ENCODE assay signal across 8 cellular contexts in the genomic region with DNA sequence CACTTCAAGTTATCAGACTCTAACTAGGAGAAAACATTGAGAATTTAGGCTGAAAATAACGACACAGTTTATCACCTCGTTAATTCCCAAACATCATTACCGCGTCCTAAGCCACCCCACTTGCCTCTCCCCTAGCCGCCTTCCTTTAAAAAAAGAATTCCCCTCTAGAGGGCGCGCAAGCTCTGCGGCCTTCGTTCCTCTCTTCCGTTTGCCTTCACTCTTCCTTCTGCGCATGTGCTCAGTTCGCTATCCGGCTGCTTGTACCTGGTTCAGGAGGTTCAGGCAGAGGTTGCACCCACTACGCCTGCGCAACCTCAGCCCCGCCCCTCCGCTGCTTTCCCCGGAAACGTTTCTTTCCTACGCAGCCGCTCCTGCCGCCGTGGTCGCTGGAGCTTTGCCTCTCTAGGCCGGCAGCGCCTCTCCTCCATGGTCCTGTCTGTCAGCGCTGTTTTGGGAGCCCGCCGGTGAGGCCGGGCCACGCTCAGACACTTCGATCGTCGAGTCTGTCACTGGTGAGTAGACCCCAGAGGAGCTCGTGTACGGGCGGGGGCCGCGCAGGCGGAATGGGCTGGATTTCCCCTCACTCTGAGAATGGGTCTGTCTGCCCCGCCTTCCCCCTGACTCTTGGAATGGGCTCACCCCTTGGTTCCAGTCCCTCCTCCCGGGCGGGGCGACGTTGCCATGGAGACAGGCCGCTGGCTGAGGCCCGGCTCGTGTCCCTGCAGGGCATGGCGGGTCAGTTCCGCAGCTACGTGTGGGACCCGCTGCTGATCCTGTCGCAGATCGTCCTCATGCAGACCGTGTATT. TPM values are rescaled to one million over a fixed set of nuclear protein-coding genes. Genes with fewer than 3 reads are reported as not detected.
DNase-seq lines count a peak whose midpoint lies in the region; ATAC-seq, FAIRE-seq and TF ChIP-seq lines count a peak whose summit lies in the region.

A gene (plus strand): TSS at position 353 of the 807 bp plus-strand sequence. CDS start 376 bp downstream, at position 729.

- TF ChIP-seq POLR2A in H54 (IDR thresholded peaks at IDR 0.05; ENCODE audit: low read depth, low read length), result peak; percentile 73

- H3K9me3 ChIP-seq in ES-I3 (ENCODE audit: control insufficient read depth, insufficient read depth, low read length), result no peaks in the 10 kb centered on the region
- H3K9me3 ChIP-seq in RWPE2 (ENCODE audit: severe bottlenecking), result no peaks in the 10 kb centered on the region

- no peaks in the 10 kb centered on the region for H3K27me3 Mint-ChIP-seq in activated T-helper 2 cell treated with anti-CD3 and anti-CD28 coated beads, Interferon-gamma antibody, Interleukin-2, Interleukin-4, amounts not matched to agents 10 μg/mL and 5 μg/mL and 100 μg/mL, durations not matched to agents 14 hours and 24 hours and 36 hours (ENCODE audit: low read depth)
- H3K27me3 Mint-ChIP-seq in naive thymus-derived CD8-positive, alpha-beta T cell, result no peaks in the 10 kb centered on the region

- H3K9ac ChIP-seq in ES-I3 (ENCODE audit: low read depth, low read length), result peak within 1 kb of the TSS; percentile 86

- H3K36me3 Mint-ChIP-seq in activated T-helper 2 cell treated with anti-CD3 and anti-CD28 coated beads, Interferon-gamma antibody, Interleukin-2, Interleukin-4, amounts not matched to agents 10 μg/mL and 5 μg/mL and 100 μg/mL, durations not matched to agents 14 hours and 24 hours and 36 hours (ENCODE audit: low read depth), result peaks cover 21% of the 10 kb centered on the region
- peaks cover 0 to 30% (median 0%) of the 10 kb centered on the region in 3 donors for H3K36me3 Mint-ChIP-seq in naive thymus-derived CD8-positive, alpha-beta T cell

- no peaks in the 10 kb centered on the region for H3K9me3 Mint-ChIP-seq in activated T-helper 2 cell treated with anti-CD3 and anti-CD28 coated beads, Interferon-gamma antibody, Interleukin-2, Interleukin-4, amounts not matched to agents 10 μg/mL and 5 μg/mL and 100 μg/mL, durations not matched to agents 14 hours and 24 hours and 36 hours
- no peaks in the 10 kb centered on the region for H3K9me3 Mint-ChIP-seq in naive thymus-derived CD8-positive, alpha-beta T cell

- H3K27me3 ChIP-seq in RWPE2 (ENCODE audit: insufficient read depth, poor library complexity, severe bottlenecking), result no peaks in the 10 kb centered on the region

- H3K4me3 Mint-ChIP-seq in activated T-helper 2 cell treated with anti-CD3 and anti-CD28 coated beads, Interferon-gamma antibody, Interleukin-2, Interleukin-4, amounts not matched to agents 10 μg/mL and 5 μg/mL and 100 μg/mL, durations not matched to agents 14 hours and 24 hours and 36 hours (ENCODE audit: low read depth), result peak within 1 kb of the TSS; percentile 93
- H3K4me3 Mint-ChIP-seq in naive thymus-derived CD8-positive, alpha-beta T cell, result peak within 1 kb of the TSS; percentile 90 to 100 (median 98)

- POLR2A ChIA-PET in naive thymus-derived CD8-positive, alpha-beta T cell (lab: Charles Lee), result interaction anchor here (0.6 to 2.9 kb wide), 17 partner anchors 11 to 1905 kb away, joined by 3 to 95 read pairs (median 5); a partner anchor contains a TSS

- intact Hi-C loops in activated T-helper 2 cell treated with anti-CD3 and anti-CD28 coated beads, Interferon-gamma antibody, Interleukin-2, Interleukin-4, amounts not matched to agents 10 μg/mL and 5 μg/mL and 100 μg/mL, durations not matched to agents 14 hours and 24 hours and 36 hours (cut with micrococcal nuclease), result loop anchor here (1.0 to 2.0 kb wide), 4 partner anchors 9 to 74 kb away; a partner anchor contains a TSS

- TF ChIP-seq CTCF in RWPE2 (IDR thresholded peaks at IDR 0.05; ENCODE audit: poor library complexity, severe bottlenecking) (peak; percentile 100), fibroblast of mammary gland (conservative IDR thresholded peaks at IDR 0.05; ENCODE audit: control insufficient read depth, insufficient read depth, low read depth, low read length) (peak; percentile 81)

- H3K4me1 ChIP-seq in ES-I3 (ENCODE audit: insufficient read depth, low read length) (peaks cover 24% of the 10 kb centered on the region), RWPE2 (ENCODE audit: insufficient read depth, poor library complexity, severe bottlenecking) (peaks cover 39% of the 10 kb centered on the region)

- H3K36me3 ChIP-seq in ES-I3 (ENCODE audit: insufficient read depth, low read length) (no peaks in the 10 kb centered on the region), RWPE2 (ENCODE audit: low read depth) (peaks cover 27% of the 10 kb centered on the region)

- H3K4me3 ChIP-seq in RWPE2 (ENCODE audit: severe bottlenecking), result peak within 1 kb of the TSS; percentile 62
- H3K4me3 ChIP-seq in fibroblast of mammary gland (ENCODE audit: control insufficient read depth, low read depth, low read length), result peak within 1 kb of the TSS; percentile 86

- peak; percentile 95 for DNase-seq in H54 (ENCODE audit: insufficient read length, low spot score)
- peak; percentile 98 for DNase-seq in LoVo (ENCODE audit: low spot score)
- DNase-seq in RWPE2 (ENCODE audit: low spot score), result peak; percentile 100
- peak; percentile 98 for DNase-seq in activated T-helper 2 cell treated with anti-CD3 and anti-CD28 coated beads, Interferon-gamma antibody, Interleukin-2, Interleukin-4, amounts not matched to agents 10 μg/mL and 5 μg/mL and 100 μg/mL, durations not matched to agents 14 hours and 24 hours and 36 hours (ENCODE audit: low spot score)
- DNase-seq in fibroblast of mammary gland (ENCODE audit: low read depth), result peak; percentile 97
- peak; percentile 96 to 99 (median 99) for DNase-seq in naive thymus-derived CD8-positive, alpha-beta T cell
- DNase-seq in stimulated activated naive CD4-positive, alpha-beta T cell (lab: John Stamatoyannopoulos, UW), result peak; percentile 97 to 99 (median 99)

- FAIRE-seq in H54 (lab: Jason Lieb, UNC), result peak; percentile 15

- H3K4me1 Mint-ChIP-seq in activated T-helper 2 cell treated with anti-CD3 and anti-CD28 coated beads, Interferon-gamma antibody, Interleukin-2, Interleukin-4, amounts not matched to agents 10 μg/mL and 5 μg/mL and 100 μg/mL, durations not matched to agents 14 hours and 24 hours and 36 hours (ENCODE audit: low read depth), result peaks cover 28% of the 10 kb centered on the region
- H3K4me1 Mint-ChIP-seq in naive thymus-derived CD8-positive, alpha-beta T cell, result peaks cover 23 to 54% (median 46%) of the 10 kb centered on the region in 4 donors

- H3K27ac ChIP-seq in RWPE2 (ENCODE audit: poor library complexity, severe bottlenecking), result peak within 1 kb of the TSS; percentile 91

- peak; percentile 75 for ATAC-seq in RWPE2 (ENCODE audit: low read depth)
- ATAC-seq in naive thymus-derived CD8-positive, alpha-beta T cell, result peak; percentile 82 to 84

- peak within 1 kb of the TSS; percentile 94 for H3K27ac Mint-ChIP-seq in activated T-helper 2 cell treated with anti-CD3 and anti-CD28 coated beads, Interferon-gamma antibody, Interleukin-2, Interleukin-4, amounts not matched to agents 10 μg/mL and 5 μg/mL and 100 μg/mL, durations not matched to agents 14 hours and 24 hours and 36 hours
- H3K27ac Mint-ChIP-seq in naive thymus-derived CD8-positive, alpha-beta T cell, result peak within 1 kb of the TSS; percentile 99 to 100 (median 100)

RNA-seq across cellular contexts. Expression of the gene that starts here (rescaled TPM):
- total RNA-seq in activated T-helper 2 cell treated with anti-CD3 and anti-CD28 coated beads, Interferon-gamma antibody, Interleukin-2, Interleukin-4, amounts not matched to agents 10 μg/mL and 5 μg/mL and 100 μg/mL, durations not matched to agents 14 hours and 24 hours and 36 hours, result 16.8 and 20.1 TPM in 2 replicates
- 10 to 100 TPM; 58.7 to 62.5 TPM for total RNA-seq in naive thymus-derived CD8-positive, alpha-beta T cell
- polyA plus RNA-seq in naive thymus-derived CD8-positive, alpha-beta T cell, result 10 to 100 TPM; 34.2 to 46.1 (median 36.2) TPM

Comparison
In these comparisons a context has a peak if more than half of its experiments do, and no peak if none do; other contexts are left out.
1. Peak in every context shown above with its lines: DNase-seq, ATAC-seq, H3K4me3 ChIP-seq and H3K27ac ChIP-seq.